In the genomic region with DNA sequence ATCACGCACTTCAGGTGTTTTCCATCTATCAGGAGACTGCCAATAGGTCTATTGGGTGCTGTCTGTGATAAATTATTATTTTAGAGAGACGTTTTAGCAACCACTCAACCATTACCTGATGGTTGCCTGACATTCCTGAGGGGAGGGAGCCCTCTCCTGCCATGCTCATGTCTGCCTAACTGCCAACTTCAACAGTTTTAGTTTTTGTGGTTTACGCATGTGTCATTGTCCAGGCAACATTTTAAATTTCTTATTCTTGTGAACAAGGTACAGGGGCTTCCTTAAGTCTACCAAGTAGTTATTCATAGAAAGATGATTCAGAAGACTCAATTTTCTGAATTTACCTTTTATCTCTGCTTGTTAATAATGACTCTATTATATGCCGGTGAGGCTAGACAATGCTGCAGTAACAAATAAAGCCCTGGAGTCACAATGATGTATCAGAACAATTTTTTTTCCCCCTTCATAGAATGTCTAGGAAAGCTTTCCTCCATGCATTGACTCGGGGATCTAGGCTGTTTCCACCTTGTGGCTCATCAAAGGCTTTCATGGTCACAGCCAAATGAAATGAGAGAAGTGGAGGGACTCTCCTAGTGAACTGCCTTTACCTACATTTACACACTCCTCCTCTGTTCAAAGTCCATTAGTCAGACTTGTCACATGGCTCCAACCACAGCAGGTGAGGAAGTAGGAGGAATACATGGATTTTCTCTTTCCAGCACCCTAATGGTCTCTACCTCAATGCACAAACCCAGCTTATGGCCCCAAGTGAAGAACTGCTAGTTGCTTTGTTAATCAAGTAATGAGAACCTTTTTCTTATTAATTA, we compare ENCODE assay signal across 18 cellular contexts.
"Had no signal": no experiment of that assay in that cellular context is flagged by ENCODE, and none has a peak within 500 bp of the region (broad histone marks: within the 10 kb centered on the region; RNA-seq: fewer than 3 reads in every experiment).

No MANE protein-coding gene starts in this region.

- H3K36me3 ChIP-seq: gastroesophageal sphincter, suprapubic skin, upper lobe of right lung had no signal

- H3K9me3 ChIP-seq: upper lobe of right lung had no signal

- DNase-seq: activated B cell treated with CpG ODN at 0.5 μM for 24 hours; activated CD4-positive, alpha-beta T cell treated with anti-CD3 and anti-CD28 coated beads, Interleukin-2, amount 10 ng/mL, durations not matched to agents 24 days and 14 days; activated CD8-positive, alpha-beta memory T cell treated with anti-CD3 and anti-CD28 coated beads for 24 hours; activated T-cell treated with anti-CD3 and anti-CD28 coated beads for 4 hours; central memory CD4-positive, alpha-beta T cell; cortex of kidney; effector CD8-positive, alpha-beta T cell; occipital lobe; stimulated activated CD4-positive, alpha-beta T cell treated with anti-CD3 and anti-CD28 coated beads, Interleukin-4, amount 100 ng/mL, for 1 hour; stimulated activated CD8-positive, alpha-beta memory T cell treated with anti-CD3 and anti-CD28 coated beads, Interleukin-4, amount 100 ng/mL, for 48 hours; stimulated activated naive CD8-positive, alpha-beta T cell treated with anti-CD3 and anti-CD28 coated beads, Interleukin-15, Interleukin-2, amounts not matched to agents 100 U/mL and 50 U/mL, for 24 hours; T-helper 2 cell; upper lobe of right lung had no signal

- H3K27ac ChIP-seq: epithelial cell of prostate, gastroesophageal sphincter, suprapubic skin, upper lobe of right lung had no signal

- ATAC-seq: gastroesophageal sphincter; natural killer cell treated with Interleukin-12 subunit alpha and Interleukin-12 subunit beta and Interleukin-15 and Interleukin-18, amount 100 ng/mL, for 72 hours; stimulated activated naive CD8-positive, alpha-beta T cell treated with anti-CD3 and anti-CD28 coated beads, Interleukin-15, Interleukin-2, amounts not matched to agents 100 U/mL and 50 U/mL, for 24 hours; upper lobe of right lung had no signal

- H3K4me1 ChIP-seq: gastroesophageal sphincter, suprapubic skin, upper lobe of right lung had no signal

- H3K4me3 ChIP-seq: gastroesophageal sphincter, lung, suprapubic skin, upper lobe of right lung had no signal

- H3K27me3 ChIP-seq: gastroesophageal sphincter, suprapubic skin, upper lobe of right lung had no signal
